Comparison of ENCODE assay signal across 8 cellular contexts in genomic region chr2:85324639-85325465, GRCh38. TPM values are rescaled to one million over a fixed set of nuclear protein-coding genes. Genes with fewer than 3 reads are reported as not detected.
DNase-seq lines count a peak whose midpoint lies in the region; ATAC-seq, FAIRE-seq and TF ChIP-seq lines count a peak whose summit lies in the region.

No MANE protein-coding gene starts in this region.

- no TSS peak for BruUV-seq in GM12878 (replicated peaks; lab: Mats Ljungman, UMichigan)

- no peaks in the 10 kb centered on the region for H3K9me3 Mint-ChIP-seq in mesothelial cell of epicardium

- in situ Hi-C loops in GM12878 (cut with MboI): no loop called here

- RAD21 ChIA-PET in GM12878 (lab: Charles Lee; ENCODE audit: unreplicated experiment): no interaction called here

- FAIRE-seq in GM12878 (lab: Jason Lieb, UNC): no peak

- peaks cover 75% of the 10 kb centered on the region for H3K79me2 ChIP-seq in GM12878 (ENCODE audit: control insufficient read depth, insufficient read depth, low read length)

- peak overlapping the region; percentile 97; the same call in 1 of the 2 replicates for H3K9ac ChIP-seq in GM12878 (ENCODE audit: control insufficient read depth, insufficient read depth, low read length)

- SMC1A ChIA-PET in GM12878 (lab: Charles Lee; ENCODE audit: uncharacterized antibody, unreplicated experiment): interaction anchor here (0.6 to 0.8 kb wide), 3 partner anchors 29 to 245 kb away, joined by 3 to 5 read pairs (median 5); partner anchors contain the start of genes ELMOD3 and RETSAT

- peak overlapping the region; percentile 98 for H3K4me3 ChIP-seq in GM12878

- peaks cover 13% of the 10 kb centered on the region for H4K20me1 ChIP-seq in GM12878 (ENCODE audit: control insufficient read depth, insufficient read depth)

- intact Hi-C loops in GM12878 (cut with micrococcal nuclease; ENCODE audit: unreplicated experiment): loop anchor here (5.0 kb wide), 1 partner anchor 227 kb away; no protein-coding TSS in a partner anchor

- TF ChIP-seq EP300 in GM12878 (IDR thresholded peaks at IDR 0.05; ENCODE audit: borderline replicate concordance in 1 of 2, control insufficient read depth in 1 of 2, low read depth in 2 of 2, low read length in 2 of 2): no peak

- DNase-seq in AG08395 (ENCODE audit: low spot score) (peak; percentile 15), HuH-7.5 (ENCODE audit: low spot score) (peak; percentile 37), GM12878 (ENCODE audit: low read depth, low spot score) (no peak), mesothelial cell of epicardium (ENCODE audit: low spot score in 2 of 2, unreplicated experiment in 2 of 2) (no peak), SHP77 (lab: John Stamatoyannopoulos, UW) (no peak)

- H3K4me2 ChIP-seq in GM12878 (ENCODE audit: control insufficient read depth, insufficient read depth): peak overlapping the region; percentile 86

- POLR2A ChIA-PET in GM12878 (lab: Charles Lee): interaction anchor here (0.6 to 1.5 kb wide), 3 partner anchors 11 to 649 kb away, joined by 3 to 6 read pairs (median 4); partner anchors contain the start of genes ELMOD3 and RETSAT

- no peaks in the 10 kb centered on the region for H3K27me3 ChIP-seq in GM12878 (replicated peaks in 1 of 2; ENCODE audit: control insufficient read depth in 2 of 2, insufficient read depth in 2 of 2, low read length in 1 of 2)

- no peak for TF ChIP-seq POLR2A in GM12878 (IDR thresholded peaks at IDR 0.05; ENCODE audit: low read depth, low read length)

- TF ChIP-seq RAD21 in GM12878 (IDR thresholded peaks at IDR 0.05; ENCODE audit: insufficient read depth, low read depth, low read length): no peak

- H3K4me1 ChIP-seq in GM12878 (ENCODE audit: control insufficient read depth, insufficient read depth, low read length): peaks cover 4% of the 10 kb centered on the region; the same call in 1 of the 2 replicates

- H3K36me3 ChIP-seq in GM12878 (ENCODE audit: control insufficient read depth in 2 of 2, insufficient read depth in 2 of 2, low read length in 1 of 2): peaks cover 13 to 36% of the 10 kb centered on the region in 2 experiments

- H3K4me1 Mint-ChIP-seq in mesothelial cell of epicardium: peaks cover 32% of the 10 kb centered on the region

- peaks cover 38% of the 10 kb centered on the region for H3K36me3 Mint-ChIP-seq in mesothelial cell of epicardium

- H2AFZ ChIP-seq in GM12878 (ENCODE audit: control insufficient read depth, low read depth, low read length): no peak overlapping the region

- TF ChIP-seq CTCF in GM12878 (IDR thresholded peaks at IDR 0.05 in 2 of 3, conservative IDR thresholded peaks at IDR 0.05 in 1 of 3; ENCODE audit: control insufficient read depth in 2 of 3, extremely low read depth in 1 of 3, insufficient read depth in 1 of 3, low read depth in 3 of 3, low read length in 3 of 3) (no peak), mesothelial cell of epicardium (IDR thresholded peaks at IDR 0.05; ENCODE audit: unreplicated experiment) (no peak)

- 46% methylated on average over 9 of the region's 10 CpGs for WGBS in GM12878 (ENCODE audit: insufficient coverage, insufficient replicate concordance, low lambda C conversion rate, missing lambda C conversion rate)

- peak overlapping the region; percentile 54 for H3K27ac Mint-ChIP-seq in mesothelial cell of epicardium

- no peaks in the 10 kb centered on the region for H3K27me3 Mint-ChIP-seq in mesothelial cell of epicardium (ENCODE audit: low read depth)

- no peak overlapping the region for H3K27ac ChIP-seq in GM12878 (ENCODE audit: control insufficient read depth, insufficient read depth)

- H3K4me3 Mint-ChIP-seq in mesothelial cell of epicardium: peak overlapping the region; percentile 88

- CTCF ChIA-PET in GM12878 (lab: Yijun Ruan, JAX): interaction anchor here (0.6 to 1.5 kb wide), 5 partner anchors 28 to 755 kb away, joined by 3 to 5 read pairs (median 3); no protein-coding TSS in a partner anchor

- H3K9me3 ChIP-seq in GM12878 (replicated peaks; ENCODE audit: control insufficient read depth, insufficient read depth, low read length): no peaks in the 10 kb centered on the region

- ATAC-seq in GM12878 (no peak), GM19463 (IDR thresholded peaks at IDR 0.05; ENCODE audit: unreplicated experiment) (no peak), HG02642 (IDR thresholded peaks at IDR 0.05; ENCODE audit: poor library complexity, unreplicated experiment) (no peak), HG02885 (IDR thresholded peaks at IDR 0.05; ENCODE audit: poor library complexity, unreplicated experiment) (no peak)

TF ChIP-seq in GM12878, 131 proteins besides CTCF, POLR2A, EP300 and RAD21:
- TF ChIP-seq POLR2AphosphoS5 (IDR thresholded peaks at IDR 0.05; ENCODE audit: low read length): 0 out of 2 replicates have a peak, but pooled peaks have one; percentile 35
- TF ChIP-seq, protein P1, sequence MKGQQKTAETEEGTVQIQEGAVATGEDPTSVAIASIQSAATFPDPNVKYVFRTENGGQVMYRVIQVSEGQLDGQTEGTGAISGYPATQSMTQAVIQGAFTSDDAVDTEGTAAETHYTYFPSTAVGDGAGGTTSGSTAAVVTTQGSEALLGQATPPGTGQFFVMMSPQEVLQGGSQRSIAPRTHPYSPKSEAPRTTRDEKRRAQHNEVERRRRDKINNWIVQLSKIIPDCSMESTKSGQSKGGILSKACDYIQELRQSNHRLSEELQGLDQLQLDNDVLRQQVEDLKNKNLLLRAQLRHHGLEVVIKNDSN (IDR thresholded peaks at IDR 0.05; ENCODE audit: borderline replicate concordance, extremely low read length, insufficient read depth, low read depth, low read length): no peak

RNA-seq across cellular contexts. Expression of gene TGOLN2, which starts 2.9 kb away (rescaled TPM):
- 189 and 215 TPM in 2 replicates for total RNA-seq in GM12878 (2013; cell fraction: nucleolus; rRNA removed)
- 35.2 and 37.2 TPM in 2 replicates for total RNA-seq in GM12878 (2014; rRNA removed)
- 35.3 and 36.9 TPM in 2 replicates for total RNA-seq in GM12878 (2014; rRNA removed; fragmentation: Illumina TruSeq; extraction: Trizol)
- total RNA-seq in GM12878 (2021): 62.6 and 64.7 TPM in 2 replicates
- polyA plus RNA-seq in GM12878 (2011; ENCODE audit: low read depth): 41.6 TPM
- 82.3 and 92.3 TPM in 2 replicates for polyA plus RNA-seq in GM12878 (2011; rRNA removed)
- 62.0 and 71.5 TPM in 2 replicates for polyA plus RNA-seq in GM12878 (2011; cell fraction: cytosol; rRNA removed)
- 56.7 and 70.6 TPM in 2 replicates for polyA plus RNA-seq in GM12878 (2011; cell fraction: nucleus; rRNA removed)
- polyA plus RNA-seq in GM12878 (2012): 51.4 and 53.8 TPM in 2 replicates
- polyA plus RNA-seq in GM12878 (2014; fragmentation: Illumina TruSeq; extraction: Trizol): 75.7 and 79.2 TPM in 2 replicates
- polyA plus RNA-seq in GM12878 (2014; fragmentation: Nextera tagmentation; extraction: Ambion mirVana): 10 to 100 TPM; 13.8 to 21.6 TPM
- 61.9 and 64.4 TPM in 2 replicates for polyA plus RNA-seq in GM12878 (2014; rRNA removed)
- polyA plus RNA-seq in GM12878 (2016; fragmentation: Nextera tagmentation; extraction: Ambion mirVana): 10 to 100 TPM; 48.1 to 50.7 TPM
- polyA minus RNA-seq in GM12878 (2011; rRNA and poly(A)+ RNA removed): 59.0 and 63.1 TPM in 2 replicates
- polyA minus RNA-seq in GM12878 (2011; cell fraction: cytosol; rRNA and poly(A)+ RNA removed): 19.8 and 21.1 TPM in 2 replicates
- polyA minus RNA-seq in GM12878 (2011; cell fraction: nucleus; rRNA and poly(A)+ RNA removed): 32.6 and 51.3 TPM in 2 replicates
- total RNA-seq in mesothelial cell of epicardium: 59.0 to 62.5 TPM (median 59.2 TPM) in 3 replicates

RNA-seq across cellular contexts. Expression of gene RETSAT, which starts 29.5 kb away (rescaled TPM):
- total RNA-seq in GM12878 (2013; cell fraction: nucleolus; rRNA removed): 40.3 and 42.7 TPM in 2 replicates
- total RNA-seq in GM12878 (2014; rRNA removed) (26.5 and 27.6 TPM in 2 replicates), GM12878 (2014; rRNA removed; fragmentation: Illumina TruSeq; extraction: Trizol) (22.5 and 22.8 TPM in 2 replicates), GM12878 (2021) (23.6 and 26.2 TPM in 2 replicates), mesothelial cell of epicardium (21.5 to 27.4 TPM (median 23.4 TPM) in 3 replicates)
- 11.1 TPM for polyA plus RNA-seq in GM12878 (2011; ENCODE audit: low read depth)
- polyA plus RNA-seq in GM12878 (2011; rRNA removed) (19.2 and 25.1 TPM in 2 replicates), GM12878 (2014; fragmentation: Illumina TruSeq; extraction: Trizol) (20.4 and 28.8 TPM in 2 replicates), GM12878 (2014; fragmentation: Nextera tagmentation; extraction: Ambion mirVana) (1 to 10 TPM; 3.3 to 4.4 TPM), GM12878 (2014; rRNA removed) (21.3 and 21.6 TPM in 2 replicates), GM12878 (2016; fragmentation: Nextera tagmentation; extraction: Ambion mirVana) (10 to 100 TPM; 12.8 to 15.2 TPM)
- polyA plus RNA-seq in GM12878 (2011; cell fraction: cytosol; rRNA removed): 27.2 and 28.2 TPM in 2 replicates
- 44.6 and 50.4 TPM in 2 replicates for polyA plus RNA-seq in GM12878 (2011; cell fraction: nucleus; rRNA removed)
- 14.9 and 16.3 TPM in 2 replicates for polyA plus RNA-seq in GM12878 (2012)
- 27.0 and 35.1 TPM in 2 replicates for polyA minus RNA-seq in GM12878 (2011; rRNA and poly(A)+ RNA removed)
- polyA minus RNA-seq in GM12878 (2011; cell fraction: cytosol; rRNA and poly(A)+ RNA removed): 15.8 and 18.2 TPM in 2 replicates
- polyA minus RNA-seq in GM12878 (2011; cell fraction: nucleus; rRNA and poly(A)+ RNA removed): 15.7 and 18.8 TPM in 2 replicates

RNA-seq across cellular contexts. Expression of gene ELMOD3, which starts 29.7 kb away (rescaled TPM):
- 35.5 and 42.9 TPM in 2 replicates for total RNA-seq in GM12878 (2013; cell fraction: nucleolus; rRNA removed)
- total RNA-seq in GM12878 (2014; rRNA removed) (11.0 and 14.6 TPM in 2 replicates), GM12878 (2014; rRNA removed; fragmentation: Illumina TruSeq; extraction: Trizol) (10.0 and 10.4 TPM in 2 replicates), GM12878 (2021) (10.1 and 11.2 TPM in 2 replicates), mesothelial cell of epicardium (23.2 to 25.2 TPM (median 24.5 TPM) in 3 replicates)
- 5.8 TPM for polyA plus RNA-seq in GM12878 (2011; ENCODE audit: low read depth)
- polyA plus RNA-seq in GM12878 (2011; rRNA removed) (19.0 and 19.1 TPM in 2 replicates), GM12878 (2014; fragmentation: Illumina TruSeq; extraction: Trizol) (13.5 and 14.0 TPM in 2 replicates), GM12878 (2014; fragmentation: Nextera tagmentation; extraction: Ambion mirVana) (1 to 10 TPM; 1.2 to 2.7 TPM), GM12878 (2014; rRNA removed) (12.9 and 18.8 TPM in 2 replicates), GM12878 (2016; fragmentation: Nextera tagmentation; extraction: Ambion mirVana) (10 to 100 TPM; 13.9 to 14.4 TPM)
- 18.8 and 22.2 TPM in 2 replicates for polyA plus RNA-seq in GM12878 (2011; cell fraction: cytosol; rRNA removed)
- 48.1 and 49.9 TPM in 2 replicates for polyA plus RNA-seq in GM12878 (2011; cell fraction: nucleus; rRNA removed)
- 7.7 and 9.1 TPM in 2 replicates for polyA plus RNA-seq in GM12878 (2012)
- 14.6 and 23.0 TPM in 2 replicates for polyA minus RNA-seq in GM12878 (2011; rRNA and poly(A)+ RNA removed)
- polyA minus RNA-seq in GM12878 (2011; cell fraction: cytosol; rRNA and poly(A)+ RNA removed): 3.0 and 3.7 TPM in 2 replicates
- polyA minus RNA-seq in GM12878 (2011; cell fraction: nucleus; rRNA and poly(A)+ RNA removed): 13.4 and 18.3 TPM in 2 replicates

Comparison
In these comparisons a context has a peak if more than half of its experiments do, and no peak if none do; other contexts are left out.
1. DNase-seq: peak in AG08395 (single experiment) and HuH-7.5 (single experiment); none in GM12878 (single experiment), mesothelial cell of epicardium (0 of 2) and SHP77 (0 of 2).